ENCODE assay signal across 1 cellular context in genomic region chr20:17749979-17750721, GRCh38.
A peak's percentile ranks its signal among the peaks of the same experiment; 100 is the strongest.
TF ChIP-seq lines count a peak whose summit lies in the region.

No MANE protein-coding gene starts in this region.

TF ChIP-seq in HepG2, 621 proteins besides CTCF, POLR2A, EP300 and RAD21 (continued from another document and continues in another):
- TF ChIP-seq ZNF646 (CRISPR knock-in tag; IDR thresholded peaks at IDR 0.05) (no peak), ZNF7 (CRISPR knock-in tag; IDR thresholded peaks at IDR 0.05) (no peak), ZNF280B (CRISPR knock-in tag; IDR thresholded peaks at IDR 0.05; ENCODE audit: borderline replicate concordance) (peak; percentile 51; the same call in 1 of the 2 replicates), RFX5 (IDR thresholded peaks at IDR 0.05; ENCODE audit: low read depth, low read length) (no peak), ARNTL (CRISPR knock-in tag; IDR thresholded peaks at IDR 0.05) (no peak), MLXIP (CRISPR knock-in tag; IDR thresholded peaks at IDR 0.05; ENCODE audit: borderline replicate concordance) (no peak), ISL2 (CRISPR knock-in tag; IDR thresholded peaks at IDR 0.05) (no peak), ZC3H4 (CRISPR knock-in tag; IDR thresholded peaks at IDR 0.05; ENCODE audit: borderline replicate concordance) (no peak), KLF6 (CRISPR knock-in tag; IDR thresholded peaks at IDR 0.05) (peak; percentile 72; the same call in 1 of the 2 replicates), SAP130 (CRISPR knock-in tag; IDR thresholded peaks at IDR 0.05; ENCODE audit: low read depth) (peak; percentile 52), ZBTB34 (CRISPR knock-in tag; IDR thresholded peaks at IDR 0.05) (no peak), ZNF800 (CRISPR knock-in tag; IDR thresholded peaks at IDR 0.05) (no peak), CENPBD1 (CRISPR knock-in tag; IDR thresholded peaks at IDR 0.05; ENCODE audit: borderline replicate concordance, low read depth) (no peak), BRD4 (CRISPR knock-in tag; IDR thresholded peaks at IDR 0.05) (no peak), ZBTB38 (CRISPR knock-in tag; IDR thresholded peaks at IDR 0.05) (0 out of 2 replicates have a peak, but pooled peaks have one; percentile 41), ATF4 (CRISPR knock-in tag; IDR thresholded peaks at IDR 0.05) (no peak), MTA3 (CRISPR knock-in tag; IDR thresholded peaks at IDR 0.05) (no peak), NR3C1 (CRISPR knock-in tag; IDR thresholded peaks at IDR 0.05) (no peak), ZNF772 (CRISPR knock-in tag; IDR thresholded peaks at IDR 0.05) (peak; percentile 63; the same call in 1 of the 2 replicates), HNRNPLL (IDR thresholded peaks at IDR 0.05; ENCODE audit: low read depth, low read length, poor library complexity, severe bottlenecking) (no peak), ZNF503 (CRISPR knock-in tag; IDR thresholded peaks at IDR 0.05) (no peak), ZNF75D (CRISPR knock-in tag; IDR thresholded peaks at IDR 0.05; ENCODE audit: borderline replicate concordance) (no peak), MTF1 (CRISPR knock-in tag; IDR thresholded peaks at IDR 0.05) (no peak), ZMAT5 (CRISPR knock-in tag; IDR thresholded peaks at IDR 0.05; ENCODE audit: borderline replicate concordance, low read depth) (no peak), ZNF513 (CRISPR knock-in tag; conservative IDR thresholded peaks at IDR 0.05) (no peak), SIX1 (CRISPR knock-in tag; IDR thresholded peaks at IDR 0.05; ENCODE audit: borderline replicate concordance) (no peak), ZNF678 (CRISPR knock-in tag; IDR thresholded peaks at IDR 0.05) (no peak), ZNF773 (CRISPR knock-in tag; IDR thresholded peaks at IDR 0.05; ENCODE audit: borderline replicate concordance) (no peak), ZBTB3 (CRISPR knock-in tag; IDR thresholded peaks at IDR 0.05; ENCODE audit: borderline replicate concordance, low read depth) (no peak)
